Comparison of ENCODE assay signal across 21 cellular contexts in genomic region chr7:36594445-36594844, GRCh38.
A peak's percentile ranks its signal among the peaks of the same experiment; 100 is the strongest.
DNase-seq lines count a peak whose midpoint lies in the region; ATAC-seq and TF ChIP-seq lines count a peak whose summit lies in the region.
"Had no signal": no experiment of that assay in that cellular context is flagged by ENCODE, and none has a peak within 500 bp of the region (broad histone marks: within the 10 kb centered on the region; RNA-seq: fewer than 3 reads in every experiment).

No MANE protein-coding gene starts in this region.

- H3K36me3 Mint-ChIP-seq in natural killer cell = peaks cover 22% of the 10 kb centered on the region
- peaks cover 45% of the 10 kb centered on the region for H3K36me3 Mint-ChIP-seq in natural killer cell treated with Interleukin-12 subunit alpha and Interleukin-12 subunit beta and Interleukin-15 and Interleukin-18, amount 100 ng/mL, for 72 hours
- H3K36me3 Mint-ChIP-seq in activated naive CD8-positive, alpha-beta T cell treated with anti-CD3 and anti-CD28 coated beads for 36 hours = peaks cover 17% of the 10 kb centered on the region
- peaks cover 17% of the 10 kb centered on the region for H3K36me3 Mint-ChIP-seq in activated T-cell treated with anti-CD3 and anti-CD28 coated beads, Interleukin-2, amount 50 U/mL, for 4 hours (ENCODE audit: insufficient read depth)

- 71 to 88% (median 79%) methylated on average over 2 of the region's 2 CpGs for WGBS in spleen, 5 donors
- WGBS in heart left ventricle, 4 donors = 93 to 96% (median 94%) methylated on average over 2 of the region's 2 CpGs

- TF ChIP-seq CTCF in natural killer cell (IDR thresholded peaks at IDR 0.05) (no peak), spleen (IDR thresholded peaks at IDR 0.05 in 8 of 11, conservative IDR thresholded peaks at IDR 0.05 in 3 of 11) (no peak), heart left ventricle (IDR thresholded peaks at IDR 0.05) (no peak)

- ATAC-seq in natural killer cell = no peak
- ATAC-seq in natural killer cell treated with Interleukin-12 subunit alpha and Interleukin-12 subunit beta and Interleukin-15 and Interleukin-18, amount 100 ng/mL, for 72 hours = no peak
- ATAC-seq in HG03457 (IDR thresholded peaks at IDR 0.05; ENCODE audit: unreplicated experiment) = no peak
- ATAC-seq in heart left ventricle = no peak
- no peak for ATAC-seq in activated T-cell treated with anti-CD3 and anti-CD28 coated beads, Interleukin-2, amount 50 U/mL, for 4 hours

- H3K27ac ChIP-seq in spleen = peak overlapping the region in 6 of 8 donors; percentile 39 to 86 (median 64)
- H3K27ac ChIP-seq in heart left ventricle = no peak overlapping the region
- H3K27ac ChIP-seq: 22Rv1; BLaER1 treated with 17β-estradiol and CSF1 and Interleukin-3, amounts not matched to agents 10 nM and 100 nM had no signal

- H3K27ac Mint-ChIP-seq in natural killer cell = peak overlapping the region; percentile 72 to 78
- peak overlapping the region in 1 of 2 donors; percentile 93 for H3K27ac Mint-ChIP-seq in natural killer cell treated with Interleukin-12 subunit alpha and Interleukin-12 subunit beta and Interleukin-15 and Interleukin-18, amount 100 ng/mL, for 72 hours
- no peak overlapping the region for H3K27ac Mint-ChIP-seq in activated naive CD8-positive, alpha-beta T cell treated with anti-CD3 and anti-CD28 coated beads for 36 hours
- H3K27ac Mint-ChIP-seq: CD4-positive, alpha-beta T cell; HFFc6 had no signal

- no peak overlapping the region for H3K4me3 Mint-ChIP-seq in natural killer cell
- no peak overlapping the region for H3K4me3 Mint-ChIP-seq in natural killer cell treated with Interleukin-12 subunit alpha and Interleukin-12 subunit beta and Interleukin-15 and Interleukin-18, amount 100 ng/mL, for 72 hours
- H3K4me3 Mint-ChIP-seq in activated naive CD8-positive, alpha-beta T cell treated with anti-CD3 and anti-CD28 coated beads for 36 hours = no peak overlapping the region
- H3K4me3 Mint-ChIP-seq in activated T-cell treated with anti-CD3 and anti-CD28 coated beads, Interleukin-2, amount 50 U/mL, for 4 hours = no peak overlapping the region
- H3K4me3 Mint-ChIP-seq: CD14-positive monocyte; CD4-positive, alpha-beta T cell; CD8-positive, alpha-beta memory T cell; HFFc6 had no signal

- H3K36me3 ChIP-seq in spleen (peaks cover 0 to 75% (median 5%) of the 10 kb centered on the region in 6 donors), heart left ventricle (peaks cover 0 to 9% (median 0%) of the 10 kb centered on the region in 9 donors)
- H3K36me3 ChIP-seq: BE2C, HAP-1 had no signal

- TF ChIP-seq POLR2A in spleen (IDR thresholded peaks at IDR 0.05) (no peak), heart left ventricle (IDR thresholded peaks at IDR 0.05) (no peak)

- H3K9me3 Mint-ChIP-seq in natural killer cell = no peaks in the 10 kb centered on the region
- H3K9me3 Mint-ChIP-seq in natural killer cell treated with Interleukin-12 subunit alpha and Interleukin-12 subunit beta and Interleukin-15 and Interleukin-18, amount 100 ng/mL, for 72 hours = no peaks in the 10 kb centered on the region
- H3K9me3 Mint-ChIP-seq in activated naive CD8-positive, alpha-beta T cell treated with anti-CD3 and anti-CD28 coated beads for 36 hours = no peaks in the 10 kb centered on the region
- H3K9me3 Mint-ChIP-seq in activated T-cell treated with anti-CD3 and anti-CD28 coated beads, Interleukin-2, amount 50 U/mL, for 4 hours = no peaks in the 10 kb centered on the region
- H3K9me3 Mint-ChIP-seq: CD4-positive, alpha-beta T cell; CD8-positive, alpha-beta memory T cell; HFFc6 had no signal

- H3K27me3 Mint-ChIP-seq in natural killer cell (ENCODE audit: low read depth in 2 of 2) = no peaks in the 10 kb centered on the region
- H3K27me3 Mint-ChIP-seq in natural killer cell treated with Interleukin-12 subunit alpha and Interleukin-12 subunit beta and Interleukin-15 and Interleukin-18, amount 100 ng/mL, for 72 hours = no peaks in the 10 kb centered on the region
- H3K27me3 Mint-ChIP-seq in activated naive CD8-positive, alpha-beta T cell treated with anti-CD3 and anti-CD28 coated beads for 36 hours = no peaks in the 10 kb centered on the region
- H3K27me3 Mint-ChIP-seq in activated T-cell treated with anti-CD3 and anti-CD28 coated beads, Interleukin-2, amount 50 U/mL, for 4 hours (ENCODE audit: low read depth) = no peaks in the 10 kb centered on the region
- H3K27me3 Mint-ChIP-seq: CD4-positive, alpha-beta T cell; CD8-positive, alpha-beta memory T cell had no signal

- peaks cover 25 to 39% of the 10 kb centered on the region in 2 donors for H3K4me1 Mint-ChIP-seq in natural killer cell
- H3K4me1 Mint-ChIP-seq in natural killer cell treated with Interleukin-12 subunit alpha and Interleukin-12 subunit beta and Interleukin-15 and Interleukin-18, amount 100 ng/mL, for 72 hours (ENCODE audit: low read depth in 2 of 2) = peaks cover 32 to 45% of the 10 kb centered on the region in 2 donors
- H3K4me1 Mint-ChIP-seq in activated naive CD8-positive, alpha-beta T cell treated with anti-CD3 and anti-CD28 coated beads for 36 hours = peaks cover 20% of the 10 kb centered on the region
- peaks cover 6% of the 10 kb centered on the region for H3K4me1 Mint-ChIP-seq in activated T-cell treated with anti-CD3 and anti-CD28 coated beads, Interleukin-2, amount 50 U/mL, for 4 hours (ENCODE audit: low read depth)
- H3K4me1 Mint-ChIP-seq: CD8-positive, alpha-beta memory T cell had no signal

- DNase-seq in natural killer cell (no peak), spleen (no peak), heart left ventricle (no peak)
- DNase-seq in natural killer cell treated with Interleukin-12 subunit alpha and Interleukin-12 subunit beta and Interleukin-15 and Interleukin-18, amount 100 ng/mL, for 72 hours (ENCODE audit: low spot score) = no peak
- no peak for DNase-seq in activated naive CD8-positive, alpha-beta T cell treated with anti-CD3 and anti-CD28 coated beads for 36 hours
- no peak for DNase-seq in activated T-cell treated with anti-CD3 and anti-CD28 coated beads, Interleukin-2, amount 50 U/mL, for 4 hours
- DNase-seq: AML-193; BE2C; CD4-positive, alpha-beta T cell; CD8-positive, alpha-beta memory T cell; DMS 273 treated with DMSO at 0.1 percent for 48 hours; DMS79 treated with DMSO at 0.1 percent for 48 hours; GF-D8; GOT3; HFFc6 had no signal

- H3K4me1 ChIP-seq in mononuclear cell (ENCODE audit: insufficient read depth, low read length) (peaks cover 3% of the 10 kb centered on the region), spleen (peaks cover 0 to 5% (median 0%) of the 10 kb centered on the region in 6 donors), heart left ventricle (no peaks in the 10 kb centered on the region)
- H3K4me1 ChIP-seq: BE2C; BLaER1 treated with 17β-estradiol and CSF1 and Interleukin-3, amounts not matched to agents 10 nM and 100 nM; HAP-1 had no signal

- H3K4me3 ChIP-seq in mononuclear cell (ENCODE audit: low read length) (peak overlapping the region; percentile 17), spleen (peak overlapping the region in 1 of 8 donors; percentile 28), heart left ventricle (no peak overlapping the region)
- H3K4me3 ChIP-seq: BLaER1 treated with 17β-estradiol and CSF1 and Interleukin-3, amounts not matched to agents 10 nM and 100 nM; HAP-1 had no signal

- H3K9me3 ChIP-seq in mononuclear cell (ENCODE audit: low read depth, low read length) = no peaks in the 10 kb centered on the region
- no peaks in the 10 kb centered on the region for H3K9me3 ChIP-seq in spleen
- no peaks in the 10 kb centered on the region for H3K9me3 ChIP-seq in heart left ventricle
- H3K9me3 ChIP-seq: BE2C, HAP-1 had no signal

- no peaks in the 10 kb centered on the region for H3K27me3 ChIP-seq in mononuclear cell (ENCODE audit: insufficient read depth, low read length)
- H3K27me3 ChIP-seq in spleen (replicated peaks in 1 of 7) = no peaks in the 10 kb centered on the region
- peaks cover 0 to 4% (median 0%) of the 10 kb centered on the region in 9 donors for H3K27me3 ChIP-seq in heart left ventricle
- H3K27me3 ChIP-seq: BE2C; BLaER1 treated with 17β-estradiol and CSF1 and Interleukin-3, amounts not matched to agents 10 nM and 100 nM had no signal

- intact Hi-C loops in natural killer cell (cut with micrococcal nuclease) (no loop called here), spleen (cut with DNase I; ENCODE audit: low total_unique reads) (no loop called here), heart left ventricle (cut with DNase I) (no loop called here)

Comparison
In these comparisons a context has a peak if more than half of its experiments do, and no peak if none do; other contexts are left out.
1. H3K27ac ChIP-seq: peak in spleen (6 of 8); none in heart left ventricle (0 of 12).